In genomic region chr19:1272423-1273262, GRCh38 we compare ENCODE assay signal across 11 cellular contexts. TPM values are rescaled to one million over a fixed set of nuclear protein-coding genes. Genes with fewer than 3 reads are reported as not detected.
DNase-seq lines count a peak whose midpoint lies in the region; ATAC-seq and TF ChIP-seq lines count a peak whose summit lies in the region.
"Had no signal": no experiment of that assay in that cellular context is flagged by ENCODE, and none has a peak within 500 bp of the region (broad histone marks: within the 10 kb centered on the region; RNA-seq: fewer than 3 reads in every experiment).

No MANE protein-coding gene starts in this region.

- H2BK15ac ChIP-seq in neuronal stem cell (ENCODE audit: low read length) = no peak overlapping the region

- intact Hi-C loops in CD4-positive, alpha-beta memory T cell (cut with micrococcal nuclease) = no loop called here
- intact Hi-C loops in OCI-LY7 (cut with micrococcal nuclease; ENCODE audit: unreplicated experiment) = no loop called here

- H3K4me3 Mint-ChIP-seq in CD4-positive, alpha-beta memory T cell = peak overlapping the region; percentile 52 to 91 (median 63)

- no peak overlapping the region for H3K4ac ChIP-seq in neuronal stem cell (ENCODE audit: low read length)

- ATAC-seq in GM18907 (IDR thresholded peaks at IDR 0.05; ENCODE audit: unreplicated experiment) = no peak
- ATAC-seq: left lung had no signal

- no peaks in the 10 kb centered on the region for H3K9me2 ChIP-seq in OCI-LY7 (ENCODE audit: insufficient read depth, low read length)

- no peak for TF ChIP-seq CTCF in OCI-LY7 (conservative IDR thresholded peaks at IDR 0.05; ENCODE audit: low read length)

- H3K23ac ChIP-seq in neuronal stem cell (ENCODE audit: low read depth, low read length, poor library complexity) = no peak overlapping the region

- H3K36me3 ChIP-seq in CD4-positive, alpha-beta memory T cell (ENCODE audit: insufficient read depth, low read length) = peaks cover 47% of the 10 kb centered on the region
- H3K36me3 ChIP-seq in OCI-LY7 (ENCODE audit: insufficient read depth, low read length) = peaks cover 72% of the 10 kb centered on the region
- H3K36me3 ChIP-seq in effector memory CD4-positive, alpha-beta T cell (ENCODE audit: control insufficient read depth, insufficient read depth, low read length) = peaks cover 52% of the 10 kb centered on the region
- peaks cover 43 to 66% of the 10 kb centered on the region in 2 donors for H3K36me3 ChIP-seq in neuronal stem cell (replicated peaks in 1 of 2; ENCODE audit: control insufficient read depth in 2 of 2, insufficient read depth in 2 of 2, low read length in 2 of 2)

- POLR2A ChIA-PET in CD4-positive, alpha-beta memory T cell (lab: Charles Lee; ENCODE audit: partially characterized antibody) = interaction anchor here (0.6 to 5.7 kb wide), 11 partner anchors 12 to 594 kb away, joined by 3 to 74 read pairs (median 4); partner anchors contain the start of genes ATP5F1D and CNN2
- POLR2A ChIA-PET in OCI-LY7 (lab: Charles Lee) = interaction anchor here (1.0 kb wide), 1 partner anchor 77 kb away, joined by 3 read pairs; no protein-coding TSS in a partner anchor

- H3K4me1 Mint-ChIP-seq in CD4-positive, alpha-beta memory T cell = peaks cover 35 to 70% (median 53%) of the 10 kb centered on the region in 4 donors

- no peak overlapping the region for H2BK120ac ChIP-seq in neuronal stem cell (ENCODE audit: low read depth, low read length)

- WGBS in neuronal stem cell (ENCODE audit: extremely low coverage in 2 of 2, insufficient read length in 2 of 2, insufficient replicate concordance in 1 of 2), 2 donors = no CpG with 5 or more reads among the region's 33 CpGs

- H2AFZ ChIP-seq in OCI-LY7 (ENCODE audit: low read length) (no peak overlapping the region), neuronal stem cell (ENCODE audit: low read length) (no peak overlapping the region)

- H3K9ac ChIP-seq in neuronal stem cell (ENCODE audit: low read depth, low read length, poor library complexity) = peak overlapping the region; percentile 2

- H3K27ac ChIP-seq in CD4-positive, alpha-beta memory T cell (ENCODE audit: low read depth, low read length) = no peak overlapping the region
- H3K27ac ChIP-seq in OCI-LY7 (ENCODE audit: low read depth, low read length, poor library complexity, severe bottlenecking) (peak overlapping the region; percentile 92), neuronal stem cell (replicated peaks; ENCODE audit: low read length) (no peak overlapping the region)
- peak overlapping the region; percentile 23 for H3K27ac ChIP-seq in effector memory CD4-positive, alpha-beta T cell (ENCODE audit: insufficient read depth, low read length, poor library complexity, severe bottlenecking)

- H3K27ac Mint-ChIP-seq in CD4-positive, alpha-beta memory T cell = peak overlapping the region; percentile 64 to 95 (median 86)

- H3K36me3 Mint-ChIP-seq in CD4-positive, alpha-beta memory T cell = peaks cover 35 to 53% of the 10 kb centered on the region in 2 donors

- CTCF ChIA-PET in CD4-positive, alpha-beta memory T cell (lab: Charles Lee; ENCODE audit: partially characterized antibody) = interaction anchor here (3.9 kb wide), 1 partner anchor 29 kb away, joined by 31 read pairs; no protein-coding TSS in a partner anchor
- CTCF ChIA-PET in OCI-LY7 (lab: Charles Lee; ENCODE audit: unreplicated experiment) = no interaction called here

- H4K20me1 ChIP-seq in OCI-LY7 (ENCODE audit: insufficient read depth, low read length) = peaks cover 3% of the 10 kb centered on the region; the same call in 1 of the 2 replicates

- H3K18ac ChIP-seq in neuronal stem cell (ENCODE audit: low read length) = no peak overlapping the region

- H3K14ac ChIP-seq in neuronal stem cell (ENCODE audit: low read length) = no peak overlapping the region

- no peaks in the 10 kb centered on the region for H3K9me3 ChIP-seq in CD4-positive, alpha-beta memory T cell (ENCODE audit: control insufficient read depth in 1 of 2, low read length in 2 of 2)
- H3K9me3 ChIP-seq in OCI-LY7 (ENCODE audit: low read length) (no peaks in the 10 kb centered on the region), neuronal stem cell (replicated peaks in 1 of 2; ENCODE audit: control insufficient read depth in 2 of 2, insufficient read depth in 1 of 2, low read depth in 1 of 2, low read length in 2 of 2) (no peaks in the 10 kb centered on the region)
- H3K9me3 ChIP-seq in effector memory CD4-positive, alpha-beta T cell (ENCODE audit: control insufficient read depth, low read length) = no peaks in the 10 kb centered on the region
- H3K9me3 ChIP-seq: left lung had no signal

- peaks cover 15% of the 10 kb centered on the region for H3K79me1 ChIP-seq in neuronal stem cell (ENCODE audit: low read depth, low read length)

- H2BK5ac ChIP-seq in neuronal stem cell (ENCODE audit: low read length) = no peak overlapping the region

- no peak overlapping the region for H2AK5ac ChIP-seq in neuronal stem cell (ENCODE audit: low read depth, low read length)

- H3K27me3 Mint-ChIP-seq in CD4-positive, alpha-beta memory T cell = no peaks in the 10 kb centered on the region

- peaks cover 0 to 26% (median 0%) of the 10 kb centered on the region in 8 donors for H3K9me3 Mint-ChIP-seq in CD4-positive, alpha-beta memory T cell

- H3K4me2 ChIP-seq in OCI-LY7 (ENCODE audit: low read length) (peak overlapping the region; percentile 100), neuronal stem cell (ENCODE audit: insufficient read depth, low read length, poor library complexity, severe bottlenecking) (no peak overlapping the region)

- BruUV-seq in OCI-LY7 (replicated peaks; lab: Mats Ljungman, UMichigan) = TSS peak; percentile 76

- H4K8ac ChIP-seq in neuronal stem cell (ENCODE audit: low read depth, low read length) = no peak overlapping the region

- no peak for DNase-seq in CD4-positive, alpha-beta memory T cell
- DNase-seq in OCI-LY7 (ENCODE audit: low spot score) = no peak
- no peak for DNase-seq in effector memory CD4-positive, alpha-beta T cell
- no peak for DNase-seq in neuronal stem cell (ENCODE audit: low spot score)
- no peak for DNase-seq in ureter (ENCODE audit: low spot score)
- DNase-seq in occipital lobe (lab: John Stamatoyannopoulos, UW) = no peak
- DNase-seq in stimulated activated CD4-positive, alpha-beta T cell treated with anti-CD3 and anti-CD28 coated beads, Interleukin-2, amount 100 ng/mL, for 24 hours = no peak
- DNase-seq: GDM1, KG1, left lung had no signal

- peaks cover 81% of the 10 kb centered on the region for H3K4me1 ChIP-seq in CD4-positive, alpha-beta memory T cell (ENCODE audit: insufficient read depth, low read length)
- H3K4me1 ChIP-seq in OCI-LY7 (ENCODE audit: insufficient read depth, low read length, poor library complexity, severe bottlenecking) (peaks cover 69% of the 10 kb centered on the region), neuronal stem cell (ENCODE audit: control insufficient read depth in 2 of 2, insufficient read depth in 1 of 2, low read depth in 1 of 2, low read length in 2 of 2) (peaks cover 33 to 40% of the 10 kb centered on the region in 2 donors)
- peaks cover 71% of the 10 kb centered on the region for H3K4me1 ChIP-seq in effector memory CD4-positive, alpha-beta T cell (ENCODE audit: control insufficient read depth, insufficient read depth, low read length, poor library complexity, severe bottlenecking)

- no peaks in the 10 kb centered on the region for H3K27me3 ChIP-seq in CD4-positive, alpha-beta memory T cell (ENCODE audit: insufficient read depth, low read length)
- no peaks in the 10 kb centered on the region for H3K27me3 ChIP-seq in effector memory CD4-positive, alpha-beta T cell (replicated peaks; ENCODE audit: control insufficient read depth, insufficient read depth, low read length, poor library complexity, severe bottlenecking)
- no peaks in the 10 kb centered on the region for H3K27me3 ChIP-seq in neuronal stem cell (ENCODE audit: control insufficient read depth in 3 of 3, insufficient read depth in 3 of 3, low read depth in 1 of 3, low read length in 3 of 3)
- H3K27me3 ChIP-seq: left lung had no signal

- H2BK12ac ChIP-seq in neuronal stem cell (ENCODE audit: low read length) = no peak overlapping the region

- peaks cover 62% of the 10 kb centered on the region for H3K79me2 ChIP-seq in OCI-LY7 (ENCODE audit: insufficient read depth, low read depth, low read length)

- H3K4me3 ChIP-seq in CD4-positive, alpha-beta memory T cell (ENCODE audit: low read length in 2 of 2) = no peak overlapping the region
- H3K4me3 ChIP-seq in OCI-LY7 (ENCODE audit: low read depth, low read length, poor library complexity, severe bottlenecking) (peak overlapping the region; percentile 82), neuronal stem cell (ENCODE audit: low read length in 2 of 2) (no peak overlapping the region)
- H3K4me3 ChIP-seq in effector memory CD4-positive, alpha-beta T cell (ENCODE audit: insufficient read depth, low read depth, low read length, poor library complexity, severe bottlenecking) = no peak overlapping the region

- H4K91ac ChIP-seq in neuronal stem cell (ENCODE audit: low read depth, low read length, poor library complexity) = no peak overlapping the region

RNA-seq across cellular contexts. Expression of gene FAM174C, which starts 2.7 kb away (rescaled TPM):
- total RNA-seq in CD4-positive, alpha-beta memory T cell = 10 to 100 TPM; 50.5 to 54.2 TPM
- 100 to 1,000 TPM in 1 of 2 donors, 10 to 100 TPM in 1; 57.2 to 114 TPM for polyA plus RNA-seq in CD4-positive, alpha-beta memory T cell
- total RNA-seq in OCI-LY7 (2014; rRNA removed; shearing (Covaris generic)) = 52.6 and 53.2 TPM in 2 replicates
- total RNA-seq in OCI-LY7 (2022) = 79.8 and 81.5 TPM in 2 replicates
- 23.8 TPM for polyA plus RNA-seq in neuronal stem cell (2013, experiment 1 of 2)
- 24.1 TPM for polyA plus RNA-seq in neuronal stem cell (2013, experiment 2 of 2)
- 47.5 TPM for total RNA-seq in ureter
- 6.7 TPM for total RNA-seq in occipital lobe

RNA-seq across cellular contexts. Expression of gene CIRBP, which starts 3.5 kb away (rescaled TPM):
- total RNA-seq in CD4-positive, alpha-beta memory T cell = 100 to 1,000 TPM; 574 to 638 TPM
- 100 to 1,000 TPM; 160 to 257 TPM for polyA plus RNA-seq in CD4-positive, alpha-beta memory T cell
- 278 and 287 TPM in 2 replicates for total RNA-seq in OCI-LY7 (2014; rRNA removed; shearing (Covaris generic))
- 309 and 321 TPM in 2 replicates for total RNA-seq in OCI-LY7 (2022)
- polyA plus RNA-seq in neuronal stem cell (2013, experiment 1 of 2) = 218 TPM
- 217 TPM for polyA plus RNA-seq in neuronal stem cell (2013, experiment 2 of 2)
- 524 TPM for total RNA-seq in ureter
- total RNA-seq in occipital lobe = 598 TPM

RNA-seq across cellular contexts. Expression of gene EFNA2, which starts 13.0 kb away (rescaled TPM):
- total RNA-seq in CD4-positive, alpha-beta memory T cell = not detected
- not detected for polyA plus RNA-seq in CD4-positive, alpha-beta memory T cell
- total RNA-seq in OCI-LY7 (2014; rRNA removed; shearing (Covaris generic)) = not detected in 2 replicates
- total RNA-seq in OCI-LY7 (2022) (not detected in 2 replicates), ureter (0.70 TPM), occipital lobe (8.1 TPM)
- 41.4 TPM for polyA plus RNA-seq in neuronal stem cell (2013, experiment 1 of 2)
- polyA plus RNA-seq in neuronal stem cell (2013, experiment 2 of 2) = 40.6 TPM

RNA-seq across cellular contexts. Expression of gene MIDN, which starts 24.3 kb away (rescaled TPM):
- 10 to 100 TPM; 30.3 to 34.0 TPM for total RNA-seq in CD4-positive, alpha-beta memory T cell
- 1 to 10 TPM in 1 of 2 donors, under 1 TPM in 1; 0.75 to 6.1 TPM for polyA plus RNA-seq in CD4-positive, alpha-beta memory T cell
- total RNA-seq in OCI-LY7 (2014; rRNA removed; shearing (Covaris generic)) = 11.7 and 20.3 TPM in 2 replicates
- total RNA-seq in OCI-LY7 (2022) (70.9 and 75.8 TPM in 2 replicates), ureter (121 TPM), occipital lobe (15.3 TPM)
- polyA plus RNA-seq in neuronal stem cell (2013, experiment 1 of 2) = 98.3 TPM
- polyA plus RNA-seq in neuronal stem cell (2013, experiment 2 of 2) = 99.9 TPM

RNA-seq across cellular contexts. Expression of gene ATP5F1D, which starts 31.1 kb away (rescaled TPM):
- total RNA-seq in CD4-positive, alpha-beta memory T cell = 100 to 1,000 TPM; 105 to 108 TPM
- 100 to 1,000 TPM; 133 to 243 TPM for polyA plus RNA-seq in CD4-positive, alpha-beta memory T cell
- 51.8 and 82.1 TPM in 2 replicates for total RNA-seq in OCI-LY7 (2014; rRNA removed; shearing (Covaris generic))
- total RNA-seq in OCI-LY7 (2022) (207 and 266 TPM in 2 replicates), ureter (144 TPM), occipital lobe (11.9 TPM)
- 106 TPM for polyA plus RNA-seq in neuronal stem cell (2013, experiment 1 of 2)
- 101 TPM for polyA plus RNA-seq in neuronal stem cell (2013, experiment 2 of 2)

Comparison
In these comparisons a context has a peak if more than half of its experiments do, and no peak if none do; other contexts are left out.
1. H3K27ac ChIP-seq: peak in OCI-LY7 (single experiment) and effector memory CD4-positive, alpha-beta T cell (single experiment); none in CD4-positive, alpha-beta memory T cell (single experiment) and neuronal stem cell (single experiment).